In genomic region chr10:6068422-6068821, GRCh38 we compare ENCODE assay signal across 10 cellular contexts. TPM values are rescaled to one million over a fixed set of nuclear protein-coding genes. Genes with fewer than 3 reads are reported as not detected.
A peak's percentile ranks its signal among the peaks of the same experiment; 100 is the strongest.
DNase-seq lines count a peak whose midpoint lies in the region; ATAC-seq, FAIRE-seq and TF ChIP-seq lines count a peak whose summit lies in the region.
"Had no signal": no experiment of that assay in that cellular context is flagged by ENCODE, and none has a peak within 500 bp of the region (broad histone marks: within the 10 kb centered on the region; RNA-seq: fewer than 3 reads in every experiment).

No MANE protein-coding gene starts in this region.

- peak overlapping the region; percentile 36 to 89 (median 82) for H3K27ac Mint-ChIP-seq in CD4-positive, alpha-beta memory T cell

- H3K36me3 ChIP-seq in CD4-positive, alpha-beta memory T cell (ENCODE audit: insufficient read depth, low read length) = no peaks in the 10 kb centered on the region
- H3K36me3 ChIP-seq in SJCRH30 (no peaks in the 10 kb centered on the region), smooth muscle cell (ENCODE audit: low read depth) (no peaks in the 10 kb centered on the region)

- WGBS in smooth muscle cell (ENCODE audit: low lambda C conversion rate) = 90% methylated on average over 8 of the region's 8 CpGs

- peaks cover 81% of the 10 kb centered on the region for H3K4me1 ChIP-seq in CD4-positive, alpha-beta memory T cell (ENCODE audit: insufficient read depth, low read length)
- H3K4me1 ChIP-seq in SJCRH30 (no peaks in the 10 kb centered on the region), foreskin keratinocyte (no peaks in the 10 kb centered on the region), smooth muscle cell (ENCODE audit: low read depth) (no peaks in the 10 kb centered on the region)

- no peaks in the 10 kb centered on the region for H3K79me2 ChIP-seq in smooth muscle cell (ENCODE audit: low read depth)

- peak overlapping the region; percentile 12 to 27 for H3K4me3 ChIP-seq in CD4-positive, alpha-beta memory T cell (ENCODE audit: low read length in 2 of 2)
- no peak overlapping the region for H3K4me3 ChIP-seq in SJCRH30
- no peak overlapping the region for H3K4me3 ChIP-seq in smooth muscle cell

- H3F3A ChIP-seq in smooth muscle cell (ENCODE audit: low read depth) = no peaks in the 10 kb centered on the region

- intact Hi-C loops in CD4-positive, alpha-beta memory T cell (cut with micrococcal nuclease) = loop anchor here (2.0 kb wide), 2 partner anchors 14 to 16 kb away; no protein-coding TSS in a partner anchor

- H4K20me1 ChIP-seq in smooth muscle cell (ENCODE audit: low read depth) = no peaks in the 10 kb centered on the region

- FAIRE-seq in frontal cortex (lab: Jason Lieb, UNC) = no peak
- FAIRE-seq: G401.6 had no signal

- no peaks in the 10 kb centered on the region for H3K27me3 Mint-ChIP-seq in CD4-positive, alpha-beta memory T cell

- peak overlapping the region; percentile 69 to 86 (median 82) for H3K4me3 Mint-ChIP-seq in CD4-positive, alpha-beta memory T cell

- TF ChIP-seq CTCF in foreskin keratinocyte (conservative IDR thresholded peaks at IDR 0.05) (no peak), smooth muscle cell (IDR thresholded peaks at IDR 0.05; ENCODE audit: borderline replicate concordance, insufficient read depth, poor library complexity, severe bottlenecking) (no peak)

- H3K27me3 ChIP-seq in CD4-positive, alpha-beta memory T cell (ENCODE audit: insufficient read depth, low read length) = no peaks in the 10 kb centered on the region
- H3K27me3 ChIP-seq in SJCRH30 = no peaks in the 10 kb centered on the region
- peaks cover 35% of the 10 kb centered on the region for H3K27me3 ChIP-seq in foreskin keratinocyte
- peaks cover 10% of the 10 kb centered on the region for H3K27me3 ChIP-seq in smooth muscle cell (ENCODE audit: low read depth)

- ATAC-seq in GM21447 (IDR thresholded peaks at IDR 0.05; ENCODE audit: unreplicated experiment) (peak; percentile 58), foreskin keratinocyte (no peak)

- no peak overlapping the region for H3K27ac ChIP-seq in CD4-positive, alpha-beta memory T cell (ENCODE audit: low read depth, low read length)
- no peak overlapping the region for H3K27ac ChIP-seq in SJCRH30
- no peak overlapping the region for H3K27ac ChIP-seq in foreskin keratinocyte
- H3K27ac ChIP-seq in smooth muscle cell (ENCODE audit: low read depth) = no peak overlapping the region

- CTCF ChIA-PET in CD4-positive, alpha-beta memory T cell (lab: Charles Lee; ENCODE audit: partially characterized antibody) = interaction anchor here (0.7 to 7.5 kb wide), 8 partner anchors 9 to 478 kb away, joined by 3 to 53 read pairs (median 6); no protein-coding TSS in a partner anchor

- peaks cover 58 to 91% (median 70%) of the 10 kb centered on the region in 4 donors for H3K4me1 Mint-ChIP-seq in CD4-positive, alpha-beta memory T cell

- H3K9me3 Mint-ChIP-seq in CD4-positive, alpha-beta memory T cell = no peaks in the 10 kb centered on the region

- no peak overlapping the region for H3K4me2 ChIP-seq in smooth muscle cell

- POLR2A ChIA-PET in CD4-positive, alpha-beta memory T cell (lab: Charles Lee; ENCODE audit: partially characterized antibody) = interaction anchor here (0.6 to 4.2 kb wide), 12 partner anchors 11 to 56 kb away, joined by 3 to 54 read pairs (median 5); no protein-coding TSS in a partner anchor

- peak; percentile 48 to 73 (median 60) for DNase-seq in CD4-positive, alpha-beta memory T cell
- DNase-seq in NAMALWA (ENCODE audit: low spot score) (peak; percentile 93), dedifferentiated amniotic fluid mesenchymal stem cell (ENCODE audit: extremely low spot score) (peak; percentile 9), SJCRH30 (no peak), frontal cortex (ENCODE audit: low spot score in 2 of 2) (no peak), foreskin keratinocyte (no peak), smooth muscle cell (lab: John Stamatoyannopoulos, UW; ENCODE audit: unreplicated experiment) (no peak)
- DNase-seq: NCI-H2029 treated with DMSO at 0.1 percent for 48 hours had no signal

- no peak overlapping the region for H2AFZ ChIP-seq in smooth muscle cell (ENCODE audit: low read depth)

- no peaks in the 10 kb centered on the region for H3K36me3 Mint-ChIP-seq in CD4-positive, alpha-beta memory T cell

- no peaks in the 10 kb centered on the region for H3K9me3 ChIP-seq in CD4-positive, alpha-beta memory T cell (ENCODE audit: control insufficient read depth in 1 of 2, low read length in 2 of 2)
- H3K9me3 ChIP-seq in SJCRH30 (replicated peaks) (no peaks in the 10 kb centered on the region), smooth muscle cell (replicated peaks; ENCODE audit: low read depth) (no peaks in the 10 kb centered on the region)

- H3K9ac ChIP-seq in smooth muscle cell (ENCODE audit: low read depth) = no peak overlapping the region

RNA-seq across cellular contexts. Expression of gene IL2RA, which starts 6.3 kb away (rescaled TPM):
- 10 to 100 TPM; 15.1 to 17.1 TPM for total RNA-seq in CD4-positive, alpha-beta memory T cell
- polyA plus RNA-seq in CD4-positive, alpha-beta memory T cell = 10 to 100 TPM; 23.7 to 29.9 TPM
- total RNA-seq in SJCRH30 (2014; rRNA removed; shearing (Covaris generic)) = not detected in 2 replicates
- not detected for total RNA-seq in frontal cortex
- not detected in 2 replicates for total RNA-seq in foreskin keratinocyte
- not detected in 2 replicates for polyA plus RNA-seq in foreskin keratinocyte
- not detected in 2 replicates for total RNA-seq in smooth muscle cell
- polyA plus RNA-seq in smooth muscle cell = not detected in 2 replicates

RNA-seq across cellular contexts. Expression of gene RBM17, which starts 20.4 kb away (rescaled TPM):
- total RNA-seq in CD4-positive, alpha-beta memory T cell = 100 to 1,000 TPM; 117 to 125 TPM
- polyA plus RNA-seq in CD4-positive, alpha-beta memory T cell = 100 to 1,000 TPM in 1 of 2 donors, 10 to 100 TPM in 1; 46.3 to 104 TPM
- total RNA-seq in SJCRH30 (2014; rRNA removed; shearing (Covaris generic)) = 59.8 and 60.6 TPM in 2 replicates
- total RNA-seq in frontal cortex = 31.8 TPM
- total RNA-seq in foreskin keratinocyte = 65.9 and 87.2 TPM in 2 replicates
- polyA plus RNA-seq in foreskin keratinocyte = 81.3 and 105 TPM in 2 replicates
- total RNA-seq in smooth muscle cell = 20.0 and 37.0 TPM in 2 replicates
- 68.3 and 81.2 TPM in 2 replicates for polyA plus RNA-seq in smooth muscle cell

Comparison
In these comparisons a context has a peak if more than half of its experiments do, and no peak if none do; other contexts are left out.
1. DNase-seq: peak in CD4-positive, alpha-beta memory T cell (5 of 5), NAMALWA (single experiment) and dedifferentiated amniotic fluid mesenchymal stem cell (single experiment); none in SJCRH30 (0 of 2), frontal cortex (0 of 2), foreskin keratinocyte (0 of 2) and smooth muscle cell (single experiment).
2. H3K4me3 ChIP-seq: peak in CD4-positive, alpha-beta memory T cell (2 of 2); none in SJCRH30 (single experiment) and smooth muscle cell (single experiment).
3. RNA of gene IL2RA, which starts 6.3 kb away (total RNA-seq): 15.1 to 17.1 TPM in CD4-positive, alpha-beta memory T cell; not detected in SJCRH30, not detected in frontal cortex (single experiment), not detected in foreskin keratinocyte and not detected in smooth muscle cell; every median in the first group is over 10 times any median in the second.